In the genomic region with DNA sequence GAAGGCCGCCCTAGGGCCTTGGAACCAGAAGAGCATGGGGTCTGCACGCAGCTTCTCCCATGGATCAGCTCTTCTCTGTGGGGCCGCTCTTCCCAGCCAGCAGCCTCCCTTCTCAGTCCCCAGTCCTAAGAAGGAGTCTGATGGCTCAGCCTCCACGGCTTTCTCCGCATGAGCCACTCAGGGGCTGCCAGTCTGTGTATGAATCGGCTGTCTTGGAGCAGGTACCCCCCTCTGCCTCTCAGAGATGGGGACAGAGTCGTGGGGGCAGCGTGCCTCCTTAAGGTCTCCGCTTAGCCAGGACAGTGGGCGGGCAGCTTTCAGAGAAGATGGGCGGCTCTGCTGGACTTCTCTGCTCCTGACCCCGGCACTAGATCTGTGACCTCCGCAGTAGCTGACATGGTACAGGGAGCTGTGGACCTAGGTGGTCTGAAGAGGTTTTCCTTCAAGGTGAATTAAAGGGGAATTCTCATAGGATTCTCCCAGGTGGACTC, we compare ENCODE assay signal across 9 cellular contexts. TPM values are rescaled to one million over a fixed set of nuclear protein-coding genes. Genes with fewer than 3 reads are reported as not detected.
DNase-seq lines count a peak whose midpoint lies in the region; ATAC-seq and TF ChIP-seq lines count a peak whose summit lies in the region.
"Had no signal": no experiment of that assay in that cellular context is flagged by ENCODE, and none has a peak within 500 bp of the region (broad histone marks: within the 10 kb centered on the region; RNA-seq: fewer than 3 reads in every experiment).

No MANE protein-coding gene starts in this region.

- H3K9me3 Mint-ChIP-seq in progenitor cell of endocrine pancreas (ENCODE audit: low read depth): no peaks in the 10 kb centered on the region

- H3K4me1 ChIP-seq in left ventricle myocardium inferior: peaks cover 48% of the 10 kb centered on the region
- H3K4me1 ChIP-seq in upper lobe of right lung: peaks cover 48% of the 10 kb centered on the region

- H3K4me1 Mint-ChIP-seq in progenitor cell of endocrine pancreas (ENCODE audit: low read depth): no peaks in the 10 kb centered on the region

- no peaks in the 10 kb centered on the region for H3K36me3 ChIP-seq in left ventricle myocardium inferior
- H3K36me3 ChIP-seq in upper lobe of right lung: no peaks in the 10 kb centered on the region

- peaks cover 21% of the 10 kb centered on the region for H3K27me3 Mint-ChIP-seq in progenitor cell of endocrine pancreas

- H3K27ac Mint-ChIP-seq in progenitor cell of endocrine pancreas: no peak overlapping the region

- TF ChIP-seq CTCF in left ventricle myocardium inferior (IDR thresholded peaks at IDR 0.05; ENCODE audit: borderline replicate concordance) (no peak), dorsolateral prefrontal cortex (IDR thresholded peaks at IDR 0.05 in 54 of 56, conservative IDR thresholded peaks at IDR 0.05 in 2 of 56; ENCODE audit: low read depth in 1 of 56, partially characterized antibody in 56 of 56) (no peak), upper lobe of right lung (IDR thresholded peaks at IDR 0.05) (no peak), progenitor cell of endocrine pancreas (IDR thresholded peaks at IDR 0.05; ENCODE audit: unreplicated experiment) (no peak)

- H3K4me3 ChIP-seq in left ventricle myocardium inferior (no peak overlapping the region), dorsolateral prefrontal cortex (no peak overlapping the region), upper lobe of right lung (no peak overlapping the region)

- ATAC-seq in left ventricle myocardium superior (no peak), HG03432 (IDR thresholded peaks at IDR 0.05; ENCODE audit: unreplicated experiment) (peak; percentile 2), upper lobe of right lung (no peak)

- H3K36me3 Mint-ChIP-seq in progenitor cell of endocrine pancreas (ENCODE audit: insufficient read depth): no peaks in the 10 kb centered on the region

- intact Hi-C loops in left ventricle myocardium inferior (cut with micrococcal nuclease) (no loop called here), left ventricle myocardium superior (cut with micrococcal nuclease) (no loop called here), dorsolateral prefrontal cortex (cut with DNase I) (no loop called here), upper lobe of right lung (cut with DNase I) (no loop called here)

- H3K27ac ChIP-seq in left ventricle myocardium inferior (replicated peaks) (peak overlapping the region; percentile 90), dorsolateral prefrontal cortex (peak overlapping the region in 42 of 59 donors; percentile 11 to 91 (median 81)), upper lobe of right lung (no peak overlapping the region)

- DNase-seq in left ventricle myocardium inferior: no peak
- no peak for DNase-seq in left ventricle myocardium superior
- DNase-seq in dorsolateral prefrontal cortex: peak in 2 of 10 donors; percentile 5 to 22
- peak; percentile 56 for DNase-seq in upper lobe of right lung
- no peak for DNase-seq in NCI-H446 treated with DMSO at 0.1 percent for 48 hours (lab: John Stamatoyannopoulos, UW)
- DNase-seq in progenitor cell of endocrine pancreas (ENCODE audit: low spot score, unreplicated experiment): no peak
- DNase-seq in RPMI8226: no peak
- DNase-seq: NCI-H69 had no signal

- H3K27me3 ChIP-seq in left ventricle myocardium inferior (ENCODE audit: low read depth) (peaks cover 11% of the 10 kb centered on the region), dorsolateral prefrontal cortex (no peaks in the 10 kb centered on the region), upper lobe of right lung (no peaks in the 10 kb centered on the region)

- H3K4me3 Mint-ChIP-seq in progenitor cell of endocrine pancreas (ENCODE audit: low read depth): no peak overlapping the region

- H3K9me3 ChIP-seq in left ventricle myocardium inferior (replicated peaks) (no peaks in the 10 kb centered on the region), upper lobe of right lung (no peaks in the 10 kb centered on the region)

RNA-seq across cellular contexts. Expression of a gene that starts 21.6 kb away (rescaled TPM):
- 4.9 TPM for total RNA-seq in left ventricle myocardium inferior
- total RNA-seq in left ventricle myocardium superior: 5.8 TPM
- total RNA-seq in dorsolateral prefrontal cortex: 10 to 100 TPM in 117 of 120 experiments, 1 to 10 TPM in 3; 5.0 to 38.5 (median 18.8) TPM
- total RNA-seq in upper lobe of right lung: 33.3 TPM
- total RNA-seq in progenitor cell of endocrine pancreas: 5.3 and 9.0 TPM in 2 replicates

RNA-seq across cellular contexts. Expression of a gene that starts 49.3 kb away (rescaled TPM):
- total RNA-seq in left ventricle myocardium inferior (not detected), left ventricle myocardium superior (not detected), dorsolateral prefrontal cortex (not detected), upper lobe of right lung (not detected), progenitor cell of endocrine pancreas (not detected in 2 replicates)
